ENCODE assay signal across 8 cellular contexts in the genomic region with DNA sequence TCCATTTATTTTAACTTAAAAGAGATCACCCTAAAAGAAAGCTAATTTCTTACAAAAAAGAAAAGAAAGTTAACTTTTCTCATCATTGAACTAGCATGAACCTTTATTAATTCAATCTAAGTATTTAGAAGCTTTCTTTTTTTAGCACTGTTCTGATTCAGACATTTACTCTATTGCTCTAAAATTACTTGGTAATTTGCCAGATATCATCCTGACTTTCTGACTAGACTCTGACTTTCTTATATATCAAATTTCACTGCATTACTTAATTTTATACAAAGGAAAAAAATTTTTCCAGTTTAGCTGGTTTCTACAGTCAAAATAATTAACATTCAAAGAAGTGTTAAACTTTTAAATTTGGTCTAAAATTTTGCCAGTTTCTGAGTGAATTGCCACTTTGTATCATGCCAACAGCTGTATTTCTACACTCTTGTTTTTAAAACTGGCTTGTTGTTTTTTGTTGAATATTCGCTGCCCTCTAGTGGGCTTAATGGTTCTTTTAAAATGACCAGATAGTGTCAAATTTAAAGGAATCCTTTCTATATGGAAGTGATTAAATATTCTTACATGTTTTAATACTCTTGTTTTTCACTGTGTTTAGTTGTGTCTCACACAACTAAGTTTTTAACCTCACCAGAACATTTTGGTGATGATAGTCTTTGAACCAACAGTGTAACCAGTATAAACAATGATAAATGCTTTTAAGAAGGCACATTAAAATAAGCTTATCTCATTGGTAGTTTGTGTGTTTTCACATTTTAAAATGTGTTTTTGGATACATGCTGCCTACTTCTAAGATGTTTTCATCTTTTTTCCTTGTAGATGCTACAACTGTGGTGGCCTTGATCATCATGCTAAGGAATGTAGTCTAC.
DNase-seq lines count a peak whose midpoint lies in the region; ATAC-seq and TF ChIP-seq lines count a peak whose summit lies in the region.

No MANE protein-coding gene starts in this region.

- H3K4me3 ChIP-seq in GM06990 (replicated peaks; ENCODE audit: low read depth, low read length): no peak overlapping the region
- H3K4me3 ChIP-seq in MM.1S (ENCODE audit: low read length): no peak overlapping the region
- no peak overlapping the region for H3K4me3 ChIP-seq in upper lobe of left lung
- H3K4me3 ChIP-seq in effector memory CD4-positive, alpha-beta T cell (ENCODE audit: insufficient read depth, low read depth, low read length, poor library complexity, severe bottlenecking): no peak overlapping the region
- H3K4me3 ChIP-seq in lower leg skin (ENCODE audit: low read depth, poor library complexity, severe bottlenecking): no peak overlapping the region

- H3K27me3 Mint-ChIP-seq in glutamatergic neuron (ENCODE audit: unreplicated experiment): no peaks in the 10 kb centered on the region

- H3K4me2 ChIP-seq in MM.1S (ENCODE audit: low read depth, low read length): no peak overlapping the region

- no peaks in the 10 kb centered on the region for H3K9me3 ChIP-seq in MM.1S (replicated peaks; ENCODE audit: insufficient read depth, low read length)
- no peaks in the 10 kb centered on the region for H3K9me3 ChIP-seq in upper lobe of left lung
- no peaks in the 10 kb centered on the region for H3K9me3 ChIP-seq in effector memory CD4-positive, alpha-beta T cell (ENCODE audit: control insufficient read depth, low read length)

- H4K20me1 ChIP-seq in MM.1S (ENCODE audit: insufficient read depth, low read length): no peaks in the 10 kb centered on the region

- no peak overlapping the region for H3K9ac ChIP-seq in MM.1S (ENCODE audit: low read length)

- H3K4me1 Mint-ChIP-seq in glutamatergic neuron (ENCODE audit: low read depth, unreplicated experiment): peaks cover 15% of the 10 kb centered on the region

- WGBS in upper lobe of left lung, 2 donors: 7% methylated on average over 1 of the region's 1 CpG
- 2 to 5% methylated on average over 1 of the region's 1 CpG for WGBS in lower leg skin, 2 donors

- no peak overlapping the region for H3K4me3 Mint-ChIP-seq in glutamatergic neuron (ENCODE audit: unreplicated experiment)

- no peak for DNase-seq in GM06990 (ENCODE audit: extremely low read depth, insufficient read length)
- DNase-seq in MM.1S: peak; percentile 52
- DNase-seq in glutamatergic neuron: no peak
- DNase-seq in upper lobe of left lung: no peak
- DNase-seq in effector memory CD4-positive, alpha-beta T cell: no peak
- no peak for DNase-seq in NCI-H128 (lab: John Stamatoyannopoulos, UW; ENCODE audit: unreplicated experiment)
- no peak for DNase-seq in lower leg skin (ENCODE audit: low spot score in 2 of 2)

- no peaks in the 10 kb centered on the region for H3K9me2 ChIP-seq in MM.1S (replicated peaks; ENCODE audit: insufficient read depth, low read length)

- no peak for TF ChIP-seq EP300 in upper lobe of left lung (IDR thresholded peaks at IDR 0.05)

- H3F3A ChIP-seq in MM.1S (ENCODE audit: insufficient read depth, low read length): no peaks in the 10 kb centered on the region

- H3K27ac ChIP-seq in MM.1S (ENCODE audit: low read length) (no peak overlapping the region), upper lobe of left lung (no peak overlapping the region)
- H3K27ac ChIP-seq in effector memory CD4-positive, alpha-beta T cell (ENCODE audit: insufficient read depth, low read length, poor library complexity, severe bottlenecking): no peak overlapping the region

- H3K27ac Mint-ChIP-seq in glutamatergic neuron (ENCODE audit: unreplicated experiment): no peak overlapping the region

- TF ChIP-seq POLR2A in upper lobe of left lung (IDR thresholded peaks at IDR 0.05) (no peak), lower leg skin (IDR thresholded peaks at IDR 0.05) (no peak)

- no peak overlapping the region for H2AFZ ChIP-seq in MM.1S (ENCODE audit: low read length)

- no peaks in the 10 kb centered on the region for H3K36me3 ChIP-seq in GM06990 (ENCODE audit: control insufficient read depth, insufficient read depth, low read length)
- H3K36me3 ChIP-seq in MM.1S (replicated peaks; ENCODE audit: insufficient read depth, low read length): no peaks in the 10 kb centered on the region
- no peaks in the 10 kb centered on the region for H3K36me3 ChIP-seq in upper lobe of left lung
- no peaks in the 10 kb centered on the region for H3K36me3 ChIP-seq in effector memory CD4-positive, alpha-beta T cell (ENCODE audit: control insufficient read depth, insufficient read depth, low read length)

- peaks cover 8% of the 10 kb centered on the region for H3K9me3 Mint-ChIP-seq in glutamatergic neuron (ENCODE audit: unreplicated experiment)

- no peaks in the 10 kb centered on the region for H3K79me2 ChIP-seq in MM.1S (ENCODE audit: low read length)

- peak; percentile 33 for TF ChIP-seq CTCF in GM06990 (IDR thresholded peaks at IDR 0.05; ENCODE audit: insufficient read depth, low read length, poor library complexity, severe bottlenecking)
- TF ChIP-seq CTCF in MM.1S (IDR thresholded peaks at IDR 0.05; ENCODE audit: low read length): peak; percentile 60
- TF ChIP-seq CTCF in glutamatergic neuron (IDR thresholded peaks at IDR 0.05; ENCODE audit: partially characterized antibody, unreplicated experiment): peak; percentile 74
- peak in 4 of 6 experiments; percentile 22 to 46 (median 34) for TF ChIP-seq CTCF in upper lobe of left lung (IDR thresholded peaks at IDR 0.05)
- no peak for TF ChIP-seq CTCF in lower leg skin (IDR thresholded peaks at IDR 0.05)

- no peaks in the 10 kb centered on the region for H3K36me3 Mint-ChIP-seq in glutamatergic neuron (ENCODE audit: unreplicated experiment)

- intact Hi-C loops in lower leg skin (cut with DNase I; ENCODE audit: low total_unique reads): no loop called here

- ATAC-seq in SK-N-SH treated with all-trans-retinoic acid at 6 μM for 48 hours (peak; percentile 86), upper lobe of left lung (ENCODE audit: low FRiP score in 2 of 2) (peak in 1 of 2 donors; percentile 38)

- H3K27me3 ChIP-seq in GM06990 (replicated peaks; ENCODE audit: control insufficient read depth, insufficient read depth, low read length): no peaks in the 10 kb centered on the region
- H3K27me3 ChIP-seq in MM.1S (replicated peaks; ENCODE audit: insufficient read depth, low read length): no peaks in the 10 kb centered on the region
- no peaks in the 10 kb centered on the region for H3K27me3 ChIP-seq in upper lobe of left lung
- H3K27me3 ChIP-seq in effector memory CD4-positive, alpha-beta T cell (replicated peaks; ENCODE audit: control insufficient read depth, insufficient read depth, low read length, poor library complexity, severe bottlenecking): peaks cover 3% of the 10 kb centered on the region

- peaks cover 19% of the 10 kb centered on the region for H3K4me1 ChIP-seq in MM.1S (ENCODE audit: low read length)
- peaks cover 0 to 3% (median 0%) of the 10 kb centered on the region in 4 donors for H3K4me1 ChIP-seq in upper lobe of left lung
- no peaks in the 10 kb centered on the region for H3K4me1 ChIP-seq in effector memory CD4-positive, alpha-beta T cell (ENCODE audit: control insufficient read depth, insufficient read depth, low read length, poor library complexity, severe bottlenecking)

TF ChIP-seq in SK-N-SH treated with all-trans-retinoic acid at 6 μM for 48 hours, 23 proteins besides CTCF, POLR2A, EP300 and RAD21 (continues in another document):
- TF ChIP-seq, protein P1, sequence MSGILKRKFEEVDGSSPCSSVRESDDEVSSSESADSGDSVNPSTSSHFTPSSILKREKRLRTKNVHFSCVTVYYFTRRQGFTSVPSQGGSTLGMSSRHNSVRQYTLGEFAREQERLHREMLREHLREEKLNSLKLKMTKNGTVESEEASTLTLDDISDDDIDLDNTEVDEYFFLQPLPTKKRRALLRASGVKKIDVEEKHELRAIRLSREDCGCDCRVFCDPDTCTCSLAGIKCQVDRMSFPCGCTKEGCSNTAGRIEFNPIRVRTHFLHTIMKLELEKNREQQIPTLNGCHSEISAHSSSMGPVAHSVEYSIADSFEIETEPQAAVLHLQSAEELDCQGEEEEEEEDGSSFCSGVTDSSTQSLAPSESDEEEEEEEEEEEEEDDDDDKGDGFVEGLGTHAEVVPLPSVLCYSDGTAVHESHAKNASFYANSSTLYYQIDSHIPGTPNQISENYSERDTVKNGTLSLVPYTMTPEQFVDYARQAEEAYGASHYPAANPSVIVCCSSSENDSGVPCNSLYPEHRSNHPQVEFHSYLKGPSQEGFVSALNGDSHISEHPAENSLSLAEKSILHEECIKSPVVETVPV (CRISPR knock-in tag; IDR thresholded peaks at IDR 0.05): no peak
- TF ChIP-seq PPARA (CRISPR knock-in tag; IDR thresholded peaks at IDR 0.05; ENCODE audit: borderline replicate concordance): no peak
- TF ChIP-seq, protein P2, sequence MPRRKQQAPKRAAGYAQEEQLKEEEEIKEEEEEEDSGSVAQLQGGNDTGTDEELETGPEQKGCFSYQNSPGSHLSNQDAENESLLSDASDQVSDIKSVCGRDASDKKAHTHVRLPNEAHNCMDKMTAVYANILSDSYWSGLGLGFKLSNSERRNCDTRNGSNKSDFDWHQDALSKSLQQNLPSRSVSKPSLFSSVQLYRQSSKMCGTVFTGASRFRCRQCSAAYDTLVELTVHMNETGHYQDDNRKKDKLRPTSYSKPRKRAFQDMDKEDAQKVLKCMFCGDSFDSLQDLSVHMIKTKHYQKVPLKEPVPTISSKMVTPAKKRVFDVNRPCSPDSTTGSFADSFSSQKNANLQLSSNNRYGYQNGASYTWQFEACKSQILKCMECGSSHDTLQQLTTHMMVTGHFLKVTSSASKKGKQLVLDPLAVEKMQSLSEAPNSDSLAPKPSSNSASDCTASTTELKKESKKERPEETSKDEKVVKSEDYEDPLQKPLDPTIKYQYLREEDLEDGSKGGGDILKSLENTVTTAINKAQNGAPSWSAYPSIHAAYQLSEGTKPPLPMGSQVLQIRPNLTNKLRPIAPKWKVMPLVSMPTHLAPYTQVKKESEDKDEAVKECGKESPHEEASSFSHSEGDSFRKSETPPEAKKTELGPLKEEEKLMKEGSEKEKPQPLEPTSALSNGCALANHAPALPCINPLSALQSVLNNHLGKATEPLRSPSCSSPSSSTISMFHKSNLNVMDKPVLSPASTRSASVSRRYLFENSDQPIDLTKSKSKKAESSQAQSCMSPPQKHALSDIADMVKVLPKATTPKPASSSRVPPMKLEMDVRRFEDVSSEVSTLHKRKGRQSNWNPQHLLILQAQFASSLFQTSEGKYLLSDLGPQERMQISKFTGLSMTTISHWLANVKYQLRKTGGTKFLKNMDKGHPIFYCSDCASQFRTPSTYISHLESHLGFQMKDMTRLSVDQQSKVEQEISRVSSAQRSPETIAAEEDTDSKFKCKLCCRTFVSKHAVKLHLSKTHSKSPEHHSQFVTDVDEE (CRISPR knock-in tag; IDR thresholded peaks at IDR 0.05): no peak
- no peak for TF ChIP-seq ESRRG (CRISPR knock-in tag; IDR thresholded peaks at IDR 0.05)

Comparison
In these comparisons a context has a peak if more than half of its experiments do, and no peak if none do; other contexts are left out.
1. CTCF ChIP-seq: peak in GM06990 (single experiment), MM.1S (single experiment), glutamatergic neuron (single experiment) and upper lobe of left lung (4 of 6); none in lower leg skin (0 of 3).